In the genomic region with DNA sequence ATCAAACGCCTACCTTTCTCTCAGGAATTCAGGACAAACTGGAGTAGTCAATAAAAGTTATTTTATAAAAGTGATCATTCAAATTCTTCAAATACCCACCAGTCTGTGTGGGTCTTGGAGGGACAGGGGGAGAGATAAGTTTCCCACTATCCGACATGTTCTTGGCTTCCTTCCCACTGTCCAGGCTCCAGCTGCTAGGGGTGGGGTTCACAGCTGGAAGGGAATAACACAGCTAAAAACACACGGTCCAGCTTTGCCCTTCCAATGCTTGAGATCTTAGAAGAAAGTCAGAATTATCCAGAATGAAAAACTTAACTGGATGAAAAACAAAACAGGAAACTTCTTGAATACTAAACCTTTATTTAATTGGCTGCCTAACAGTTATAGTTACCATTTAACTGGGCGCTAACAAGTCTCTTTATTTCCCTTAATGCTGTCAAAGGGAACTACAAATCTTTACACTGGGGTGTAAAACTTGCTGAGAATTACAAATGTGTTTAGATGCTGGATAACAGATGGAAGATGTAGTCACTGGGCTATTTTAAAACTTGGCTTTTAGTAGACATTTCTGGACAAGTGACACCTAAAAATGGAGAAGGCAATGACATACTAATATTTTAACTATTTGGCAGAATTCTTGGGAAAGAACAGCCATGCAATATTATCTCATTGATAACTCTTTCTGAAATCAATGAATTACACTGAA, we compare ENCODE assay signal across 9 cellular contexts.
"Had no signal": no experiment of that assay in that cellular context is flagged by ENCODE, and none has a peak within 500 bp of the region (broad histone marks: within the 10 kb centered on the region; RNA-seq: fewer than 3 reads in every experiment).

No MANE protein-coding gene starts in this region.

- H3K27me3 ChIP-seq: cardiac muscle cell, sigmoid colon, testis, uterus had no signal

- H3K36me3 ChIP-seq: cardiac muscle cell, spleen, uterus had no signal

- ATAC-seq: activated T-cell treated with anti-CD3 and anti-CD28 coated beads, Interleukin-2, amount 50 U/mL, for 72 hours had no signal

- H3K4me1 ChIP-seq: parathyroid adenoma, spleen, uterus had no signal

- H3K9me3 ChIP-seq: sigmoid colon, spleen, testis, uterus had no signal

- H3K4me3 ChIP-seq: cardiac muscle cell, sigmoid colon, spleen, testis, uterus had no signal

- H3K9ac ChIP-seq: parathyroid adenoma had no signal

- H3K27ac ChIP-seq: cardiac muscle cell, parathyroid adenoma, sigmoid colon, spleen, uterus had no signal

- DNase-seq: activated effector memory CD4-positive, alpha-beta T cell treated with Interleukin-2 at 50 U/mL for 16 hours; activated naive CD8-positive, alpha-beta T cell treated with anti-CD3 and anti-CD28 coated beads, Interleukin-2, amount 10 ng/mL, durations not matched to agents 7 days and 5 days; sigmoid colon; spleen had no signal
